In genomic region chr18:54983041-54983686, GRCh38 we compare ENCODE assay signal across 1 cellular context.
TF ChIP-seq lines count a peak whose summit lies in the region.

No MANE protein-coding gene starts in this region.

TF ChIP-seq in HepG2, 621 proteins besides CTCF, POLR2A, EP300 and RAD21 (continued from another document):
- TF ChIP-seq ZNF512B (CRISPR knock-in tag; IDR thresholded peaks at IDR 0.05; ENCODE audit: borderline replicate concordance) (no peak), NFYC (CRISPR knock-in tag; IDR thresholded peaks at IDR 0.05) (no peak)
